21 cellular contexts compared by ENCODE assay signal in the genomic region with DNA sequence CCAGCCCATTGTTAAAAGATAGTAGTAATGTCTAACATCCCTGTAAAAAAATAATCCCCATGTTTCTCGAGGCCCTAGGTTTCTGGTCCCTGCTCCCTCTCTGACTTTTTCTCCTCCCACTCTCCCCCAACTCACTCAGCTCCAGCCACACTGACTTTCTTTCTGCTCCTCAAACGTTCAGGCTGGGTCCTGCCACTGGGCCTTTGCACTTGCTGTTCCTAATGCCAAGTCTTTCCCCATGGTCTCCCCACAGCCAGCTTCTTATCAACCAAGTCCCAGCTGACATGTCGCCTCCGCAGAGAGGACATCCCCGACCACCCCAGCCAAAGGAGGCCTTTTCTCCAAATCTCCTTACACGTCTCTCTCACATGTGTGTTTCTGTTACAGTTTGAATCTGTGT. TPM values are rescaled to one million over a fixed set of nuclear protein-coding genes. Genes with fewer than 3 reads are reported as not detected.
DNase-seq lines count a peak whose midpoint lies in the region; ATAC-seq and TF ChIP-seq lines count a peak whose summit lies in the region.
"Had no signal": no experiment of that assay in that cellular context is flagged by ENCODE, and none has a peak within 500 bp of the region (broad histone marks: within the 10 kb centered on the region; RNA-seq: fewer than 3 reads in every experiment).

No MANE protein-coding gene starts in this region.

- H3K27me3 Mint-ChIP-seq in activated CD4-positive, alpha-beta memory T cell treated with anti-CD3 and anti-CD28 coated beads for 36 hours: no peaks in the 10 kb centered on the region
- no peaks in the 10 kb centered on the region for H3K27me3 Mint-ChIP-seq in chondrocyte (ENCODE audit: low read depth)
- peaks cover 15% of the 10 kb centered on the region for H3K27me3 Mint-ChIP-seq in progenitor cell of endocrine pancreas

- no peak for TF ChIP-seq POLR2A in heart left ventricle (IDR thresholded peaks at IDR 0.05)

- no peak for DNase-seq in heart left ventricle
- no peak for DNase-seq in Right ventricle myocardium superior
- DNase-seq in activated CD4-positive, alpha-beta memory T cell treated with anti-CD3 and anti-CD28 coated beads for 36 hours: no peak
- no peak for DNase-seq in chondrocyte (ENCODE audit: low spot score)
- no peak for DNase-seq in progenitor cell of endocrine pancreas (ENCODE audit: low spot score, unreplicated experiment)
- DNase-seq: DMS79; GOT3; head of caudate nucleus; NCI-H146; NCI-H2171; NCI-H526 treated with DMSO at 0.1 percent for 48 hours; stimulated activated CD4-positive, alpha-beta T cell treated with anti-CD3 and anti-CD28 coated beads, Interleukin-2, amount 100 ng/mL, for 24 hours; stimulated activated naive CD4-positive, alpha-beta T cell treated with Interleukin-2 at 50 U/mL for 16 hours; transverse colon had no signal

- ATAC-seq in heart left ventricle (no peak), Right ventricle myocardium superior (ENCODE audit: poor library complexity) (no peak), HG03521 (IDR thresholded peaks at IDR 0.05; ENCODE audit: unreplicated experiment) (no peak), GM18861 (IDR thresholded peaks at IDR 0.05; ENCODE audit: unreplicated experiment) (no peak), GM18520 (IDR thresholded peaks at IDR 0.05; ENCODE audit: unreplicated experiment) (no peak)
- ATAC-seq: GM12878 had no signal

- no peak overlapping the region for H3K4me3 Mint-ChIP-seq in activated CD4-positive, alpha-beta memory T cell treated with anti-CD3 and anti-CD28 coated beads for 36 hours
- no peak overlapping the region for H3K4me3 Mint-ChIP-seq in chondrocyte (ENCODE audit: unreplicated experiment)
- H3K4me3 Mint-ChIP-seq in progenitor cell of endocrine pancreas (ENCODE audit: low read depth): no peak overlapping the region

- TF ChIP-seq CTCF in heart left ventricle (IDR thresholded peaks at IDR 0.05) (no peak), chondrocyte (IDR thresholded peaks at IDR 0.05) (no peak), progenitor cell of endocrine pancreas (IDR thresholded peaks at IDR 0.05; ENCODE audit: unreplicated experiment) (no peak)

- H3K4me3 ChIP-seq in heart left ventricle: no peak overlapping the region
- H3K4me3 ChIP-seq: GM12878, skin epidermis, transverse colon had no signal

- CTCF ChIA-PET in activated CD4-positive, alpha-beta memory T cell treated with anti-CD3 and anti-CD28 coated beads for 36 hours (lab: Charles Lee): interaction anchor here (0.5 to 5.6 kb wide), 7 partner anchors 10 to 80 kb away, joined by 3 to 43 read pairs (median 4); no protein-coding TSS in a partner anchor

- H3K9me3 ChIP-seq in heart left ventricle: no peaks in the 10 kb centered on the region
- H3K9me3 ChIP-seq: transverse colon had no signal

- H3K36me3 Mint-ChIP-seq in activated CD4-positive, alpha-beta memory T cell treated with anti-CD3 and anti-CD28 coated beads for 36 hours: peaks cover 22% of the 10 kb centered on the region
- H3K36me3 Mint-ChIP-seq in chondrocyte (ENCODE audit: low read depth) (no peaks in the 10 kb centered on the region), progenitor cell of endocrine pancreas (ENCODE audit: insufficient read depth) (no peaks in the 10 kb centered on the region)

- no peaks in the 10 kb centered on the region for H3K9me3 Mint-ChIP-seq in activated CD4-positive, alpha-beta memory T cell treated with anti-CD3 and anti-CD28 coated beads for 36 hours
- H3K9me3 Mint-ChIP-seq in chondrocyte (ENCODE audit: low read depth): no peaks in the 10 kb centered on the region
- H3K9me3 Mint-ChIP-seq in progenitor cell of endocrine pancreas (ENCODE audit: low read depth): no peaks in the 10 kb centered on the region

- H3K27ac Mint-ChIP-seq in activated CD4-positive, alpha-beta memory T cell treated with anti-CD3 and anti-CD28 coated beads for 36 hours: peak overlapping the region; percentile 100
- H3K27ac Mint-ChIP-seq in chondrocyte (ENCODE audit: unreplicated experiment) (peak overlapping the region; percentile 70), progenitor cell of endocrine pancreas (peak overlapping the region; percentile 11)

- WGBS in heart left ventricle, 4 donors: 89 to 93% (median 91%) methylated on average over 6 of the region's 6 CpGs

- POLR2A ChIA-PET in activated CD4-positive, alpha-beta memory T cell treated with anti-CD3 and anti-CD28 coated beads for 36 hours (lab: Charles Lee): interaction anchor here (1.0 to 2.7 kb wide), 4 partner anchors 14 to 312 kb away, joined by 3 to 17 read pairs (median 4); partner anchors contain the start of gene ZNFX1

- peaks cover 0 to 57% (median 32%) of the 10 kb centered on the region in 12 donors for H3K4me1 ChIP-seq in heart left ventricle
- H3K4me1 ChIP-seq: parathyroid adenoma had no signal

- no peaks in the 10 kb centered on the region for H3K27me3 ChIP-seq in heart left ventricle
- H3K27me3 ChIP-seq: transverse colon had no signal

- peak overlapping the region in 7 of 12 donors; percentile 13 to 92 (median 80) for H3K27ac ChIP-seq in heart left ventricle
- H3K27ac ChIP-seq: parathyroid adenoma, RWPE1 had no signal

- intact Hi-C loops in heart left ventricle (cut with DNase I): loop anchor here in 2 of 10 donors (2.0 to 5.0 kb wide), 2 partner anchors 15 to 32 kb away; no protein-coding TSS in a partner anchor
- intact Hi-C loops in Right ventricle myocardium superior (cut with DNase I): no loop called here
- intact Hi-C loops in activated CD4-positive, alpha-beta memory T cell treated with anti-CD3 and anti-CD28 coated beads for 36 hours (cut with micrococcal nuclease): loop anchor here (5.0 to 10.0 kb wide), 2 partner anchors 267 to 825 kb away; no protein-coding TSS in a partner anchor

- peaks cover 60% of the 10 kb centered on the region for H3K4me1 Mint-ChIP-seq in activated CD4-positive, alpha-beta memory T cell treated with anti-CD3 and anti-CD28 coated beads for 36 hours (ENCODE audit: low read depth)
- H3K4me1 Mint-ChIP-seq in chondrocyte (ENCODE audit: low read depth) (peaks cover 88% of the 10 kb centered on the region), progenitor cell of endocrine pancreas (ENCODE audit: low read depth) (peaks cover 17% of the 10 kb centered on the region)

- no peaks in the 10 kb centered on the region for H3K36me3 ChIP-seq in heart left ventricle
- H3K36me3 ChIP-seq: transverse colon had no signal

RNA-seq across cellular contexts. Expression of gene PTGIS, which starts 21.8 kb away (rescaled TPM):
- 10 to 100 TPM; 11.9 to 95.2 (median 22.0) TPM for total RNA-seq in heart left ventricle
- 1 to 10 TPM; 5.3 to 7.3 TPM for polyA plus RNA-seq in heart left ventricle
- total RNA-seq in Right ventricle myocardium superior: 26.9 TPM
- total RNA-seq in activated CD4-positive, alpha-beta memory T cell treated with anti-CD3 and anti-CD28 coated beads for 36 hours: 1 to 10 TPM; 1.8 TPM
- 88.7 to 165 TPM (median 91.5 TPM) in 3 replicates for total RNA-seq in chondrocyte
- 18.4 and 19.3 TPM in 2 replicates for total RNA-seq in progenitor cell of endocrine pancreas
- polyA plus RNA-seq: GM12878 had no signal

Comparison
In these comparisons a context has a peak if more than half of its experiments do, and no peak if none do; other contexts are left out.
1. H3K27ac Mint-ChIP-seq: peak in every context shown above with its lines; median percentile 100 in activated CD4-positive, alpha-beta memory T cell treated with anti-CD3 and anti-CD28 coated beads for 36 hours; 70 in chondrocyte; 11 in progenitor cell of endocrine pancreas.